Comparison of ENCODE assay signal across 1 cellular context in the genomic region with DNA sequence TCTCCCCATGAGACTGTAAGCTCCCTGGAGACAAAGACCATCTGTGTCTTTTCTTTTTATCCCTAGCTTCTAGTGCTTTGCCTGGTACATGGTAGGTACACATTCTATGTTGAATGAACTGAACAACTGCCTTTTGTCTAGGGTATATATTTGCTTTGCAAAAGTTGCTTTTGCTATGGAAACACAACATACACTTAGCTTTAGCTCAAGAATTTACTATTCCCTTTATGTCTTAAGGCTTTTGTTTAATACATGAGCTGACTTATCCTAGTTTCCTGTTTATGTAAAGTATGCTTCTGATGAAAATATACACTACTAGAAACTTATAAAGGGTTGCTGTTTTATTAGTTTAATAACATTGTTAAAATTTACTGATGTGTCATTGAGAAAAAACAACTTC.
TF ChIP-seq lines count a peak whose summit lies in the region.

No MANE protein-coding gene starts in this region.

TF ChIP-seq in IMR-90, 13 proteins besides CTCF, POLR2A, EP300 and RAD21 (continued from another document):
- TF ChIP-seq CEBPB (IDR thresholded peaks at IDR 0.05; ENCODE audit: low read depth, low read length), result no peak
